ENCODE assay signal across 12 cellular contexts in the genomic region with DNA sequence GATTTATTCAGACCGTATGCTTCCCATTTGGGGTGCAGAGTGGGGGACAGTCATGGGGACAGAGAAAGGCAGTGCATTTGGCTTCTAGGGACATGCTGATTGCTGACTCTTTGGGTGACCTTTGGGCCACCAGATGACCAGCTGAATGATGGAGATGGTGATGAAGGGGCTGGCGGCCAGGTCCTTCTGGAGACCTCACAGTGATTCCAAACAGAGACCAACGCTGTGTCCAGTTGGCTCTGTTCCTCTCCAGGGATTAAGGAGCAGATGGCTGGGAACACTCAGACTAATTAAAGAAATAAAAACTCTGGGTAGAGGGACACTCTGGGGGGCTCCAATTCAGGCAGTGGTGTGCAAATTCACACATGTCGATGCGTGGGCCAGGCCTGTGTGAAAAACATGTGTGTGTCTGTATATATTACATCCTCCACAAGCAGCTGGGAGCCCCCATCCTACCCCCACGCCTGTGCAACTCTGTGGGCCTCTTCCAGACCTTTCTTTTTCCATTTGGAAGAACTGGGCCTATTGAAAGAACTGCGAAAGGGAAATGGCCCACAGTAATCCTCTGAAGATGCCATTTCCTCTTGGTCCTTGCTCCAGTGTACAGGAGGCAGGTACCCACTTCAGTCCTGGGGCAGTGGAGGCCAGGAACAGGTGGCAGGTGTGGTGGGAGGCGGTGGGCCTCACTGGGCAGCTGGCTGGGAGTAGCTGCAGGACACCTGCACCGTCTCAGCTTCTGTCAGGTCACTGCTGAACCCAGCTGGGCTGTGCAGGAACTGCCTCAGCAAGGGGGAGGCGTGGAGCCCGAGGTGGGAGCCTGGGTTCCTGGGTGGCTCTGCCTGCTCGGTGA. TPM values are rescaled to one million over a fixed set of nuclear protein-coding genes. Genes with fewer than 3 reads are reported as not detected.
DNase-seq lines count a peak whose midpoint lies in the region; ATAC-seq and TF ChIP-seq lines count a peak whose summit lies in the region.
"Had no signal": no experiment of that assay in that cellular context is flagged by ENCODE, and none has a peak within 500 bp of the region (broad histone marks: within the 10 kb centered on the region; RNA-seq: fewer than 3 reads in every experiment).

No MANE protein-coding gene starts in this region.

- no peak overlapping the region for H4K12ac ChIP-seq in trophoblast cell (ENCODE audit: low read depth, low read length)

- no peak overlapping the region for H3K27ac ChIP-seq in CD8-positive, alpha-beta memory T cell (ENCODE audit: low read depth, low read length)
- H3K27ac ChIP-seq in esophagus muscularis mucosa (replicated peaks in 1 of 4) (peak overlapping the region; percentile 89 to 95 (median 92)), trophoblast cell (ENCODE audit: low read depth, low read length) (no peak overlapping the region)

- H3K9ac ChIP-seq in trophoblast cell (ENCODE audit: low read length), result no peak overlapping the region

- no peak overlapping the region for H3K4me3 Mint-ChIP-seq in CD8-positive, alpha-beta memory T cell
- H3K4me3 Mint-ChIP-seq: activated naive CD8-positive, alpha-beta T cell treated with anti-CD3 and anti-CD28 coated beads for 36 hours; stimulated activated naive B cell treated with anti-CD40 and anti-IgM and Interleukin-4, amounts not matched to agents 10 μg/mL and 1 μg/mL and 100 μg/mL, for 72 hours had no signal

- H3K9me3 Mint-ChIP-seq in CD8-positive, alpha-beta memory T cell, result no peaks in the 10 kb centered on the region
- H3K9me3 Mint-ChIP-seq: activated naive CD8-positive, alpha-beta T cell treated with anti-CD3 and anti-CD28 coated beads for 36 hours; stimulated activated naive B cell treated with anti-CD40 and anti-IgM and Interleukin-4, amounts not matched to agents 10 μg/mL and 1 μg/mL and 100 μg/mL, for 72 hours had no signal

- H3K18ac ChIP-seq in trophoblast cell (ENCODE audit: low read length), result no peak overlapping the region

- ATAC-seq in GM18502 (IDR thresholded peaks at IDR 0.05; ENCODE audit: poor library complexity, unreplicated experiment) (no peak), HG03469 (IDR thresholded peaks at IDR 0.05; ENCODE audit: unreplicated experiment) (no peak)
- ATAC-seq: stimulated activated naive B cell treated with anti-CD40 and anti-IgM and Interleukin-4, amounts not matched to agents 10 μg/mL and 1 μg/mL and 100 μg/mL, for 72 hours had no signal

- H3K4me1 Mint-ChIP-seq in CD8-positive, alpha-beta memory T cell, result peaks cover 27% of the 10 kb centered on the region in 3 donors

- H3K4ac ChIP-seq in trophoblast cell (ENCODE audit: low read depth, low read length), result no peak overlapping the region

- peak overlapping the region; percentile 1 for H2AK5ac ChIP-seq in trophoblast cell (ENCODE audit: low read length)

- intact Hi-C loops in esophagus muscularis mucosa (cut with DNase I), result no loop called here

- TF ChIP-seq CTCF in esophagus muscularis mucosa (IDR thresholded peaks at IDR 0.05), result no peak

- CTCF ChIA-PET in CD8-positive, alpha-beta memory T cell (lab: Charles Lee), result interaction anchor here (0.8 kb wide), 1 partner anchor 105 kb away, joined by 3 read pairs; no protein-coding TSS in a partner anchor

- no peak for DNase-seq in CD8-positive, alpha-beta memory T cell
- peak; percentile 31 for DNase-seq in NCI-H69 (lab: John Stamatoyannopoulos, UW)
- no peak for DNase-seq in esophagus muscularis mucosa (ENCODE audit: extremely low spot score)
- DNase-seq in trophoblast cell, result no peak
- no peak for DNase-seq in NCI-H1105 treated with DMSO at 0.1 percent for 48 hours (lab: John Stamatoyannopoulos, UW)
- DNase-seq in ecto neural progenitor cell (ENCODE audit: low spot score), result no peak
- DNase-seq: activated naive CD8-positive, alpha-beta T cell treated with anti-CD3 and anti-CD28 coated beads for 36 hours; stimulated activated naive B cell treated with anti-CD40 and anti-IgM and Interleukin-4, amounts not matched to agents 10 μg/mL and 1 μg/mL and 100 μg/mL, for 72 hours; T-helper 1 cell had no signal

- H3K27ac Mint-ChIP-seq in CD8-positive, alpha-beta memory T cell, result peak overlapping the region in 5 of 8 donors; percentile 19 to 76 (median 74)
- H3K27ac Mint-ChIP-seq: activated naive CD8-positive, alpha-beta T cell treated with anti-CD3 and anti-CD28 coated beads for 36 hours; stimulated activated naive B cell treated with anti-CD40 and anti-IgM and Interleukin-4, amounts not matched to agents 10 μg/mL and 1 μg/mL and 100 μg/mL, for 72 hours had no signal

- no peak overlapping the region for H3K4me3 ChIP-seq in CD8-positive, alpha-beta memory T cell (ENCODE audit: low read length)
- no peak overlapping the region for H3K4me3 ChIP-seq in esophagus muscularis mucosa
- H3K4me3 ChIP-seq in trophoblast cell (ENCODE audit: low read depth, low read length), result no peak overlapping the region

- no peak overlapping the region for H2BK120ac ChIP-seq in trophoblast cell (ENCODE audit: insufficient read depth, low read length, poor library complexity)

- H3K4me2 ChIP-seq in trophoblast cell (ENCODE audit: low read length), result no peak overlapping the region

- H3K4me1 ChIP-seq in CD8-positive, alpha-beta memory T cell (ENCODE audit: insufficient read depth, low read length), result peaks cover 27% of the 10 kb centered on the region
- H3K4me1 ChIP-seq in esophagus muscularis mucosa (peaks cover 50 to 57% (median 57%) of the 10 kb centered on the region in 4 donors), trophoblast cell (ENCODE audit: control insufficient read depth in 1 of 2, insufficient read depth in 2 of 2, low read length in 2 of 2) (peaks cover 15 to 22% of the 10 kb centered on the region in 2 experiments)

- H3K27me3 ChIP-seq in CD8-positive, alpha-beta memory T cell (ENCODE audit: insufficient read depth, low read length, poor library complexity, severe bottlenecking), result no peaks in the 10 kb centered on the region
- no peaks in the 10 kb centered on the region for H3K27me3 ChIP-seq in esophagus muscularis mucosa
- H3K27me3 ChIP-seq in trophoblast cell (ENCODE audit: insufficient read depth, low read length), result no peaks in the 10 kb centered on the region

- peaks cover 12% of the 10 kb centered on the region for H3K79me1 ChIP-seq in trophoblast cell (ENCODE audit: low read length)

- 69% methylated on average over 12 of the region's 12 CpGs for WGBS in esophagus muscularis mucosa
- no CpG with 5 or more reads among the region's 12 CpGs for WGBS in trophoblast cell (ENCODE audit: extremely low coverage, insufficient coverage, insufficient read length)

- H2AFZ ChIP-seq in trophoblast cell (ENCODE audit: insufficient read depth, low read length, poor library complexity), result no peak overlapping the region

- peaks cover 4% of the 10 kb centered on the region for H3K79me2 ChIP-seq in trophoblast cell (ENCODE audit: control insufficient read depth, insufficient read depth, low read length, poor library complexity)

- no peak overlapping the region for H3K23ac ChIP-seq in trophoblast cell (ENCODE audit: low read length)

- no peaks in the 10 kb centered on the region for H3K36me3 ChIP-seq in CD8-positive, alpha-beta memory T cell (ENCODE audit: insufficient read depth, low read length)
- H3K36me3 ChIP-seq in esophagus muscularis mucosa (peaks cover 0 to 54% (median 0%) of the 10 kb centered on the region in 4 donors), trophoblast cell (ENCODE audit: control insufficient read depth in 1 of 2, insufficient read depth in 2 of 2, low read length in 2 of 2) (no peaks in the 10 kb centered on the region)

- no peak for TF ChIP-seq POLR2A in esophagus muscularis mucosa (IDR thresholded peaks at IDR 0.05; ENCODE audit: low read depth)

- H4K91ac ChIP-seq in trophoblast cell (ENCODE audit: low read depth, low read length), result no peak overlapping the region

- H3K14ac ChIP-seq in trophoblast cell (ENCODE audit: low read length), result no peak overlapping the region

- POLR2A ChIA-PET in CD8-positive, alpha-beta memory T cell (lab: Charles Lee), result no interaction called here

- TF ChIP-seq EP300 in esophagus muscularis mucosa (IDR thresholded peaks at IDR 0.05), result no peak

- no peak overlapping the region for H2BK12ac ChIP-seq in trophoblast cell (ENCODE audit: low read length)

- H3K36me3 Mint-ChIP-seq in CD8-positive, alpha-beta memory T cell, result no peaks in the 10 kb centered on the region
- H3K36me3 Mint-ChIP-seq: activated naive CD8-positive, alpha-beta T cell treated with anti-CD3 and anti-CD28 coated beads for 36 hours had no signal

- H3K9me3 ChIP-seq in CD8-positive, alpha-beta memory T cell (ENCODE audit: low read length), result no peaks in the 10 kb centered on the region
- H3K9me3 ChIP-seq in esophagus muscularis mucosa, result no peaks in the 10 kb centered on the region
- H3K9me3 ChIP-seq in trophoblast cell (ENCODE audit: insufficient read depth, low read depth, low read length), result peaks cover 2% of the 10 kb centered on the region

- H4K8ac ChIP-seq in trophoblast cell (ENCODE audit: low read depth, low read length), result no peak overlapping the region

- H2BK5ac ChIP-seq in trophoblast cell (ENCODE audit: low read depth, low read length, poor library complexity), result no peak overlapping the region

- H3K27me3 Mint-ChIP-seq in CD8-positive, alpha-beta memory T cell, result no peaks in the 10 kb centered on the region
- H3K27me3 Mint-ChIP-seq: activated naive CD8-positive, alpha-beta T cell treated with anti-CD3 and anti-CD28 coated beads for 36 hours; stimulated activated naive B cell treated with anti-CD40 and anti-IgM and Interleukin-4, amounts not matched to agents 10 μg/mL and 1 μg/mL and 100 μg/mL, for 72 hours had no signal

RNA-seq across cellular contexts. Expression of a gene that starts 8.9 kb away (rescaled TPM):
- 1 to 10 TPM; 4.1 to 5.3 TPM for total RNA-seq in CD8-positive, alpha-beta memory T cell
- not detected for polyA plus RNA-seq in CD8-positive, alpha-beta memory T cell
- total RNA-seq in esophagus muscularis mucosa, result 1 to 10 TPM in 1 of 4 donors, not detected in 3; 1.3 TPM
- 0.05 and 0.07 TPM in 2 replicates for polyA plus RNA-seq in trophoblast cell (2013)
- total RNA-seq: lower leg skin had no signal

RNA-seq across cellular contexts. Expression of a gene that starts 30.1 kb away (rescaled TPM):
- total RNA-seq in CD8-positive, alpha-beta memory T cell, result 10 to 100 TPM; 31.7 to 33.8 TPM
- polyA plus RNA-seq in CD8-positive, alpha-beta memory T cell, result 30.7 TPM
- total RNA-seq in esophagus muscularis mucosa, result 100 to 1,000 TPM in 1 of 4 donors, 10 to 100 TPM in 3; 27.8 to 183 (median 45.4) TPM
- 35.6 and 35.8 TPM in 2 replicates for polyA plus RNA-seq in trophoblast cell (2013)

Comparison
In these comparisons a context has a peak if more than half of its experiments do, and no peak if none do; other contexts are left out.
1. H3K27ac ChIP-seq: peak in esophagus muscularis mucosa (4 of 4); none in CD8-positive, alpha-beta memory T cell (single experiment) and trophoblast cell (single experiment).